1 cellular context compared by ENCODE assay signal in the genomic region with DNA sequence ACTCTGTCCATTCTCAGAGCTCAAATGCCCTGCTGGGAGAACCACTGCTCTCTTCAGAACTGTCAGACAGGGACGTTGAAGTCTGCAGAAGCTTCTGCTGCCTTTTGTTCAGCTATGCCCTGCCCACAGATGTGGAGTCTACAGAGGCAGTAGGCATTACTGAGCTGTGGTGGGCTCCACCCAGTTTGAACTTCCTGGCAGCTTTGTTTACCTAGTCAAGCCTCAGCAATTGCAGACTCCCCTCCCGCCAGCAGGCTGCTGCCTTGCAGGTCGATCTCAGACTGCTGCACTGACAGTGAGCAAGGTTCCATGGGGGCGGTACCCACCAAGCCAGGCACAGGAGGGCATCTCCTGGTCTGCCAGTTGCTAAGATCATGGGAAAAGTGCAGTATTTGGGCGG.
TF ChIP-seq lines count a peak whose summit lies in the region.

No MANE protein-coding gene starts in this region.

TF ChIP-seq in SK-N-SH treated with all-trans-retinoic acid at 6 μM for 48 hours, 23 proteins besides CTCF, POLR2A, EP300 and RAD21 (continued from another document):
- TF ChIP-seq, protein P1, sequence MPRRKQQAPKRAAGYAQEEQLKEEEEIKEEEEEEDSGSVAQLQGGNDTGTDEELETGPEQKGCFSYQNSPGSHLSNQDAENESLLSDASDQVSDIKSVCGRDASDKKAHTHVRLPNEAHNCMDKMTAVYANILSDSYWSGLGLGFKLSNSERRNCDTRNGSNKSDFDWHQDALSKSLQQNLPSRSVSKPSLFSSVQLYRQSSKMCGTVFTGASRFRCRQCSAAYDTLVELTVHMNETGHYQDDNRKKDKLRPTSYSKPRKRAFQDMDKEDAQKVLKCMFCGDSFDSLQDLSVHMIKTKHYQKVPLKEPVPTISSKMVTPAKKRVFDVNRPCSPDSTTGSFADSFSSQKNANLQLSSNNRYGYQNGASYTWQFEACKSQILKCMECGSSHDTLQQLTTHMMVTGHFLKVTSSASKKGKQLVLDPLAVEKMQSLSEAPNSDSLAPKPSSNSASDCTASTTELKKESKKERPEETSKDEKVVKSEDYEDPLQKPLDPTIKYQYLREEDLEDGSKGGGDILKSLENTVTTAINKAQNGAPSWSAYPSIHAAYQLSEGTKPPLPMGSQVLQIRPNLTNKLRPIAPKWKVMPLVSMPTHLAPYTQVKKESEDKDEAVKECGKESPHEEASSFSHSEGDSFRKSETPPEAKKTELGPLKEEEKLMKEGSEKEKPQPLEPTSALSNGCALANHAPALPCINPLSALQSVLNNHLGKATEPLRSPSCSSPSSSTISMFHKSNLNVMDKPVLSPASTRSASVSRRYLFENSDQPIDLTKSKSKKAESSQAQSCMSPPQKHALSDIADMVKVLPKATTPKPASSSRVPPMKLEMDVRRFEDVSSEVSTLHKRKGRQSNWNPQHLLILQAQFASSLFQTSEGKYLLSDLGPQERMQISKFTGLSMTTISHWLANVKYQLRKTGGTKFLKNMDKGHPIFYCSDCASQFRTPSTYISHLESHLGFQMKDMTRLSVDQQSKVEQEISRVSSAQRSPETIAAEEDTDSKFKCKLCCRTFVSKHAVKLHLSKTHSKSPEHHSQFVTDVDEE (CRISPR knock-in tag; IDR thresholded peaks at IDR 0.05) = no peak
- TF ChIP-seq TOX (CRISPR knock-in tag; IDR thresholded peaks at IDR 0.05; ENCODE audit: borderline replicate concordance) = no peak
- no peak for TF ChIP-seq ARNTL (CRISPR knock-in tag; IDR thresholded peaks at IDR 0.05; ENCODE audit: borderline replicate concordance, low read depth)
- TF ChIP-seq BACH2 (CRISPR knock-in tag; IDR thresholded peaks at IDR 0.05; ENCODE audit: borderline replicate concordance) = no peak
